In the genomic region with DNA sequence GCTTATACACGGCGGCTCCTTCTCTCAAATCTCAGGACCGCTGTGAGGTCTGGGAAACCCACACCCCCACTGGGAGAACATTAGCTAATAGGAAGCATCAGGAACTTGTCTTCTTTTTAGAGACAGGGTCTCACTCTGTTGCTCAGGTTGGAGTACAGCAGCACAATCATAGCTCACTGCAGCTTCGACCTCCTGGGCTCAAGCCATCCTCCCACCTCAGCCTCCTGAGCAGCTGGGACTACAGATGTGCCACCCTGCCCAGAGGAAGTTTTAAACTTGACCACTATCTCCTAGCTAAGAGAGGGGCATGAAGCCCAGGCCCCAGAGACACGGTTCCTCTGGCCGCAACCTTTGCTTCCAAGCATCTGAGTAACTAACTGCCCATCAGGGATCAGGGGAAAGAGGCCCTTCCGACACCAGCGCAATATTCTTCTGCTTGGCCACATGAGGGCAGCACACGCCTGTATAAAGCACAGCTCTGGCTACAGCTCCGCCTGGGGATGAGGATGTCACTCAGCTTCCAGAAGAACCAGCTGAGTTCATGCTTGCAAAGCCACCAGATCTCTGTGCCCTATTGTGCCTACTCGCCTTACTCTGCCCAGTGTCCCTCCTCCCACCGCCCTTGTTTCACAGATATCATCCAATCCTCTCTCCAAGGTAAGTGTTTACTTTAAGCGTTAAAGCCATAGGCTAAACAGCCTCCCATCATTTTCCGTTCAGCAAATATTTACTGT, we compare ENCODE assay signal across 8 cellular contexts. TPM values are rescaled to one million over a fixed set of nuclear protein-coding genes. Genes with fewer than 3 reads are reported as not detected.
A peak's percentile ranks its signal among the peaks of the same experiment; 100 is the strongest.
DNase-seq lines count a peak whose midpoint lies in the region; ATAC-seq, FAIRE-seq and TF ChIP-seq lines count a peak whose summit lies in the region.

No MANE protein-coding gene starts in this region.

- DNase-seq in AG20443 (ENCODE audit: low spot score) (peak; percentile 91), GM18507 (ENCODE audit: extremely low spot score, insufficient read length, low read depth) (peak; percentile 56), SHP77 treated with DMSO at 0.1 percent for 48 hours (lab: John Stamatoyannopoulos, UW) (peak; percentile 91), adrenal gland (peak; percentile 48 to 76 (median 61)), left ventricle myocardium superior (peak; percentile 42), retinal pigment epithelial cell (ENCODE audit: low read depth) (peak; percentile 35)

- no peak for TF ChIP-seq POLR2A in adrenal gland (IDR thresholded peaks at IDR 0.05)

- peak; percentile 82 for FAIRE-seq in GM18507 (lab: Jason Lieb, UNC)

- TF ChIP-seq RAD21 in Ishikawa (IDR thresholded peaks at IDR 0.05; ENCODE audit: low read depth): peak; percentile 88

- no peaks in the 10 kb centered on the region for H3K4me1 ChIP-seq in adrenal gland (replicated peaks in 1 of 2)

- WGBS in adrenal gland, 4 donors: 27 to 33% (median 31%) methylated on average over 14 of the region's 14 CpGs

- no peaks in the 10 kb centered on the region for H3K36me3 ChIP-seq in adrenal gland (replicated peaks in 1 of 2)

- H3K9me3 ChIP-seq in adrenal gland (replicated peaks in 1 of 3): no peaks in the 10 kb centered on the region

- TF ChIP-seq EP300 in Ishikawa (IDR thresholded peaks at IDR 0.05; ENCODE audit: borderline replicate concordance): no peak

- no peak overlapping the region for H3K27ac ChIP-seq in adrenal gland

- H3K4me3 ChIP-seq in adrenal gland: no peak overlapping the region
- no peak overlapping the region for H3K4me3 ChIP-seq in retinal pigment epithelial cell (ENCODE audit: low read length)

- ATAC-seq in left ventricle myocardium superior (peak; percentile 87), GM18517 (IDR thresholded peaks at IDR 0.05; ENCODE audit: unreplicated experiment) (no peak)

- peaks cover 5% of the 10 kb centered on the region for H3K27me3 ChIP-seq in adrenal gland

- intact Hi-C loops in adrenal gland (cut with DNase I): loop anchor here (5.0 to 10.0 kb wide), 3 partner anchors 126 to 299 kb away; no protein-coding TSS in a partner anchor
- intact Hi-C loops in left ventricle myocardium superior (cut with micrococcal nuclease): no loop called here

- TF ChIP-seq CTCF in adrenal gland (IDR thresholded peaks at IDR 0.05) (peak; percentile 51 to 85 (median 72)), retinal pigment epithelial cell (conservative IDR thresholded peaks at IDR 0.05; ENCODE audit: low read depth, low read length) (peak; percentile 71)

TF ChIP-seq in Ishikawa, 13 proteins besides CTCF, POLR2A, EP300 and RAD21:
- TF ChIP-seq TEAD4 (IDR thresholded peaks at IDR 0.05): no peak
- no peak for TF ChIP-seq FOXM1 (IDR thresholded peaks at IDR 0.05; ENCODE audit: borderline replicate concordance, low read depth)
- no peak for TF ChIP-seq TAF1 (IDR thresholded peaks at IDR 0.05; ENCODE audit: low read depth)
- TF ChIP-seq NFIC (IDR thresholded peaks at IDR 0.05): no peak
- TF ChIP-seq TCF12 (IDR thresholded peaks at IDR 0.05; ENCODE audit: low read depth): no peak

RNA-seq across cellular contexts. Expression of a gene that starts 57.6 kb away (rescaled TPM):
- total RNA-seq in adrenal gland: under 1 TPM in 2 of 8 donors, not detected in 6; 0.04 to 0.17 TPM
- polyA plus RNA-seq in adrenal gland: under 1 TPM in 2 of 3 donors, not detected in 1; 0.03 to 0.08 TPM
- total RNA-seq in left ventricle myocardium superior: not detected

Comparison
In these comparisons a context has a peak if more than half of its experiments do, and no peak if none do; other contexts are left out.
1. DNase-seq: peak in every context shown above with its lines; median percentile 91 in AG20443; 91 in SHP77 treated with DMSO at 0.1 percent for 48 hours; 61 in adrenal gland; 56 in GM18507; 42 in left ventricle myocardium superior; 35 in retinal pigment epithelial cell.